In genomic region chr6:43724914-43725642, GRCh38 we compare ENCODE assay signal across 1 cellular context.
A peak's percentile ranks its signal among the peaks of the same experiment; 100 is the strongest.
TF ChIP-seq lines count a peak whose summit lies in the region.

No MANE protein-coding gene starts in this region.

TF ChIP-seq in HepG2, 621 proteins besides CTCF, POLR2A, EP300 and RAD21 (continued from another document and continues in another):
- TF ChIP-seq RNF219 (CRISPR knock-in tag; IDR thresholded peaks at IDR 0.05) (no peak), ATF3 (CRISPR knock-in tag; IDR thresholded peaks at IDR 0.05) (peak; percentile 82), ZNF10 (CRISPR knock-in tag; IDR thresholded peaks at IDR 0.05; ENCODE audit: borderline replicate concordance, low read depth) (no peak), MZF1 (CRISPR knock-in tag; IDR thresholded peaks at IDR 0.05; ENCODE audit: borderline replicate concordance) (no peak), ZSCAN30 (CRISPR knock-in tag; IDR thresholded peaks at IDR 0.05) (no peak), MAFK (conservative IDR thresholded peaks at IDR 0.05 in 1 of 2, IDR thresholded peaks at IDR 0.05 in 1 of 2; ENCODE audit: low read length in 2 of 2) (no peak), MTERF4 (CRISPR knock-in tag; IDR thresholded peaks at IDR 0.05) (peak; percentile 38; the same call in 1 of the 2 replicates), PTBP1 (IDR thresholded peaks at IDR 0.05; ENCODE audit: low read depth, low read length, poor library complexity, severe bottlenecking) (peak; percentile 48), ZMAT5 (CRISPR knock-in tag; IDR thresholded peaks at IDR 0.05; ENCODE audit: borderline replicate concordance, low read depth) (no peak), ZNF280B (CRISPR knock-in tag; IDR thresholded peaks at IDR 0.05; ENCODE audit: borderline replicate concordance) (peak; percentile 16; the same call in 1 of the 2 replicates), CCAR2 (optimal IDR thresholded peaks at IDR 0.05; ENCODE audit: low read depth, low read length) (no peak), E2F1 (CRISPR knock-in tag; IDR thresholded peaks at IDR 0.05) (no peak), NBN (conservative IDR thresholded peaks at IDR 0.05) (no peak), NFAT5 (CRISPR knock-in tag; IDR thresholded peaks at IDR 0.05) (no peak), ZFP36 (IDR thresholded peaks at IDR 0.05; ENCODE audit: borderline replicate concordance, low read depth, low read length, partially characterized antibody) (no peak), TRIM24 (CRISPR knock-in tag; IDR thresholded peaks at IDR 0.05) (no peak), SRF (IDR thresholded peaks at IDR 0.05; ENCODE audit: low read depth, low read length) (no peak), ZBTB21 (CRISPR knock-in tag; IDR thresholded peaks at IDR 0.05) (no peak), TFAP4 (IDR thresholded peaks at IDR 0.05; ENCODE audit: borderline replicate concordance, low read depth) (peak; percentile 31; the same call in 1 of the 2 replicates), FOXO1 (CRISPR knock-in tag; IDR thresholded peaks at IDR 0.05) (peak; percentile 76; the same call in 1 of the 2 replicates), ZBTB38 (CRISPR knock-in tag; IDR thresholded peaks at IDR 0.05) (no peak; the same call in 1 of the 2 replicates), HMGXB4 (CRISPR knock-in tag; IDR thresholded peaks at IDR 0.05; ENCODE audit: borderline replicate concordance in 1 of 2, low read depth in 1 of 2) (peak in 1 of 2 experiments; percentile 72; a peak in 2 of 4 replicates), ZBTB7B (CRISPR knock-in tag; IDR thresholded peaks at IDR 0.05) (peak; percentile 85), PBX2 (CRISPR knock-in tag; IDR thresholded peaks at IDR 0.05) (no peak), ZNF512B (CRISPR knock-in tag; IDR thresholded peaks at IDR 0.05; ENCODE audit: borderline replicate concordance) (no peak), PRDM4 (CRISPR knock-in tag; IDR thresholded peaks at IDR 0.05; ENCODE audit: borderline replicate concordance) (no peak), ZNF761 (CRISPR knock-in tag; conservative IDR thresholded peaks at IDR 0.05) (no peak), ZNF30 (CRISPR knock-in tag; IDR thresholded peaks at IDR 0.05) (no peak), HMG20A (CRISPR knock-in tag; IDR thresholded peaks at IDR 0.05; ENCODE audit: borderline replicate concordance) (peak; percentile 88), CAMTA2 (CRISPR knock-in tag; IDR thresholded peaks at IDR 0.05; ENCODE audit: borderline replicate concordance) (no peak), KLF13 (CRISPR knock-in tag; IDR thresholded peaks at IDR 0.05) (no peak), NR2F6 (IDR thresholded peaks at IDR 0.05) (no peak), NR2F6 (CRISPR knock-in tag; IDR thresholded peaks at IDR 0.05) (peak; percentile 63; the same call in 1 of the 2 replicates), ZNF644 (CRISPR knock-in tag; IDR thresholded peaks at IDR 0.05; ENCODE audit: low read depth) (peak; percentile 76), NONO (IDR thresholded peaks at IDR 0.05) (no peak), NONO (CRISPR knock-in tag; conservative IDR thresholded peaks at IDR 0.05) (peak; percentile 61)
